ENCODE assay signal across 8 cellular contexts in genomic region chr18:70491734-70492348, GRCh38.
DNase-seq lines count a peak whose midpoint lies in the region; ATAC-seq and TF ChIP-seq lines count a peak whose summit lies in the region.

No MANE protein-coding gene starts in this region.

- H3K36me3 Mint-ChIP-seq in endodermal cell (ENCODE audit: low read depth) = no peaks in the 10 kb centered on the region
- H3K36me3 Mint-ChIP-seq in naive thymus-derived CD4-positive, alpha-beta T cell = no peaks in the 10 kb centered on the region

- no peaks in the 10 kb centered on the region for H3K9me3 Mint-ChIP-seq in endodermal cell
- H3K9me3 Mint-ChIP-seq in naive thymus-derived CD4-positive, alpha-beta T cell = no peaks in the 10 kb centered on the region

- WGBS in endodermal cell (ENCODE audit: insufficient coverage in 1 of 2, insufficient read length in 1 of 2), 2 experiments = 43 to 53% methylated on average over 3 to 4 of the region's 4 CpGs
- 56 to 67% methylated on average over 4 of the region's 4 CpGs for WGBS in thyroid gland, 2 donors

- intact Hi-C loops in naive thymus-derived CD4-positive, alpha-beta T cell (cut with micrococcal nuclease) = loop anchor here (2.0 to 10.0 kb wide), 6 partner anchors 105 to 1595 kb away; no protein-coding TSS in a partner anchor
- intact Hi-C loops in thyroid gland (cut with DNase I) = no loop called here

- CTCF ChIA-PET in BJ (lab: Yijun Ruan, JAX) = interaction anchor here (0.6 to 3.6 kb wide), 12 partner anchors 8 to 38 kb away, joined by 3 to 53 read pairs (median 5); no protein-coding TSS in a partner anchor
- CTCF ChIA-PET in naive thymus-derived CD4-positive, alpha-beta T cell (lab: Charles Lee) = interaction anchor here (0.5 to 2.2 kb wide), 11 partner anchors 8 to 1509 kb away, joined by 3 to 11 read pairs (median 3); no protein-coding TSS in a partner anchor

- ATAC-seq in GM18517 (IDR thresholded peaks at IDR 0.05; ENCODE audit: unreplicated experiment) (peak; percentile 95), HG02973 (IDR thresholded peaks at IDR 0.05; ENCODE audit: unreplicated experiment) (peak; percentile 86)
- ATAC-seq in naive thymus-derived CD4-positive, alpha-beta T cell = peak; percentile 68

- H3K36me3 ChIP-seq in BJ (ENCODE audit: control insufficient read depth, insufficient read depth, low read length) = no peaks in the 10 kb centered on the region
- H3K36me3 ChIP-seq in endodermal cell (ENCODE audit: control insufficient read depth, insufficient read depth, low read length) = no peaks in the 10 kb centered on the region
- no peaks in the 10 kb centered on the region for H3K36me3 ChIP-seq in naive thymus-derived CD4-positive, alpha-beta T cell (ENCODE audit: control insufficient read depth in 2 of 3, insufficient read depth in 3 of 3, low read length in 3 of 3)
- no peaks in the 10 kb centered on the region for H3K36me3 ChIP-seq in thyroid gland

- DNase-seq in BJ (ENCODE audit: low read depth) = no peak
- DNase-seq in NCI-H2227 (lab: John Stamatoyannopoulos, UW; ENCODE audit: unreplicated experiment) = peak; percentile 61
- DNase-seq in activated CD4-positive, alpha-beta T cell treated with anti-CD3 and anti-CD28 coated beads for 48 hours = peak; percentile 67
- peak; percentile 90 for DNase-seq in endodermal cell
- peak in 7 of 9 donors; percentile 9 to 43 (median 25) for DNase-seq in naive thymus-derived CD4-positive, alpha-beta T cell
- DNase-seq in thyroid gland = peak; percentile 38 to 54

- H3K9me3 ChIP-seq in endodermal cell (ENCODE audit: control insufficient read depth, low read length) (no peaks in the 10 kb centered on the region), thyroid gland (no peaks in the 10 kb centered on the region)
- H3K9me3 ChIP-seq in naive thymus-derived CD4-positive, alpha-beta T cell (ENCODE audit: control insufficient read depth in 2 of 3, low read length in 3 of 3) = no peaks in the 10 kb centered on the region

- H3K4me1 Mint-ChIP-seq in endodermal cell = no peaks in the 10 kb centered on the region
- peaks cover 0 to 14% (median 8%) of the 10 kb centered on the region in 7 donors for H3K4me1 Mint-ChIP-seq in naive thymus-derived CD4-positive, alpha-beta T cell

- no peaks in the 10 kb centered on the region for H3K27me3 Mint-ChIP-seq in endodermal cell (ENCODE audit: insufficient read depth)
- H3K27me3 Mint-ChIP-seq in naive thymus-derived CD4-positive, alpha-beta T cell = peaks cover 0 to 10% (median 7%) of the 10 kb centered on the region in 5 donors

- H3K27ac ChIP-seq in endodermal cell (ENCODE audit: low read depth, low read length) (no peak overlapping the region), thyroid gland (no peak overlapping the region)
- no peak overlapping the region for H3K27ac ChIP-seq in naive thymus-derived CD4-positive, alpha-beta T cell (ENCODE audit: low read depth, low read length)

- H3K27ac Mint-ChIP-seq in endodermal cell = no peak overlapping the region
- peak overlapping the region in 4 of 9 donors; percentile 31 to 59 (median 44) for H3K27ac Mint-ChIP-seq in naive thymus-derived CD4-positive, alpha-beta T cell

- peak; percentile 89 for TF ChIP-seq CTCF in BJ (IDR thresholded peaks at IDR 0.05; ENCODE audit: insufficient read depth, low read depth, low read length)
- peak; percentile 92 for TF ChIP-seq CTCF in endodermal cell (conservative IDR thresholded peaks at IDR 0.05)
- TF ChIP-seq CTCF in thyroid gland (IDR thresholded peaks at IDR 0.05) = peak in 5 of 6 experiments; percentile 27 to 71 (median 43)

- no peak overlapping the region for H3K4me3 Mint-ChIP-seq in endodermal cell
- H3K4me3 Mint-ChIP-seq in naive thymus-derived CD4-positive, alpha-beta T cell = no peak overlapping the region

- H3K4me3 ChIP-seq in BJ (ENCODE audit: low read depth, low read length) (no peak overlapping the region), endodermal cell (ENCODE audit: low read length) (no peak overlapping the region), thyroid gland (replicated peaks in 1 of 3) (no peak overlapping the region)
- H3K4me3 ChIP-seq in naive thymus-derived CD4-positive, alpha-beta T cell (ENCODE audit: low read length) = no peak overlapping the region

- POLR2A ChIA-PET in BJ (lab: Charles Lee) = no interaction called here
- POLR2A ChIA-PET in naive thymus-derived CD4-positive, alpha-beta T cell (lab: Charles Lee) = interaction anchor here (0.8 kb wide), 1 partner anchor 129 kb away, joined by 3 read pairs; no protein-coding TSS in a partner anchor

- H3K27me3 ChIP-seq in BJ (ENCODE audit: control insufficient read depth, insufficient read depth, low read length) (peaks cover 3% of the 10 kb centered on the region; the same call in 1 of the 2 replicates), endodermal cell (ENCODE audit: control insufficient read depth, insufficient read depth, low read length, poor library complexity, severe bottlenecking) (no peaks in the 10 kb centered on the region), thyroid gland (no peaks in the 10 kb centered on the region)
- H3K27me3 ChIP-seq in naive thymus-derived CD4-positive, alpha-beta T cell (ENCODE audit: control insufficient read depth in 2 of 2, insufficient read depth in 2 of 2, low read length in 2 of 2) = no peaks in the 10 kb centered on the region

- H3K4me1 ChIP-seq in endodermal cell (ENCODE audit: control insufficient read depth, insufficient read depth, low read length) (no peaks in the 10 kb centered on the region), thyroid gland (no peaks in the 10 kb centered on the region)
- H3K4me1 ChIP-seq in naive thymus-derived CD4-positive, alpha-beta T cell (ENCODE audit: control insufficient read depth in 2 of 2, insufficient read depth in 2 of 2, low read length in 2 of 2) = no peaks in the 10 kb centered on the region

- TF ChIP-seq POLR2A in thyroid gland (IDR thresholded peaks at IDR 0.05) = no peak

- H3K9ac ChIP-seq in endodermal cell (ENCODE audit: extremely low read depth, low read length, poor library complexity, severe bottlenecking) = no peak overlapping the region
